10 cellular contexts compared by ENCODE assay signal in genomic region chr6:11233936-11234573, GRCh38. TPM values are rescaled to one million over a fixed set of nuclear protein-coding genes. Genes with fewer than 3 reads are reported as not detected.
DNase-seq lines count a peak whose midpoint lies in the region; ATAC-seq and TF ChIP-seq lines count a peak whose summit lies in the region.
"Had no signal": no experiment of that assay in that cellular context is flagged by ENCODE, and none has a peak within 500 bp of the region (broad histone marks: within the 10 kb centered on the region; RNA-seq: fewer than 3 reads in every experiment).

No MANE protein-coding gene starts in this region.

- peaks cover 22% of the 10 kb centered on the region for H3K79me2 ChIP-seq in mammary epithelial cell (ENCODE audit: insufficient read depth, low read length)

- H3K36me3 ChIP-seq in CD8-positive, alpha-beta T cell (ENCODE audit: insufficient read depth, low read length): no peaks in the 10 kb centered on the region
- H3K36me3 ChIP-seq in mammary epithelial cell (ENCODE audit: insufficient read depth, low read length): no peaks in the 10 kb centered on the region

- ATAC-seq in CD8-positive, alpha-beta T cell: no peak
- no peak for ATAC-seq in HG03045 (IDR thresholded peaks at IDR 0.05; ENCODE audit: unreplicated experiment)

- H3K27ac ChIP-seq in CD8-positive, alpha-beta T cell (ENCODE audit: low read depth, low read length): no peak overlapping the region
- peak overlapping the region; percentile 97 for H3K27ac ChIP-seq in mammary epithelial cell (ENCODE audit: insufficient read depth, low read depth, low read length)

- H3K4me3 Mint-ChIP-seq in CD8-positive, alpha-beta T cell: peak overlapping the region; percentile 46
- H3K4me3 Mint-ChIP-seq in osteocyte (ENCODE audit: unreplicated experiment): no peak overlapping the region

- peaks cover 61% of the 10 kb centered on the region for H3K4me1 Mint-ChIP-seq in CD8-positive, alpha-beta T cell (ENCODE audit: low read depth)
- peaks cover 40% of the 10 kb centered on the region for H3K4me1 Mint-ChIP-seq in osteocyte (ENCODE audit: unreplicated experiment)

- H3K9me3 Mint-ChIP-seq in CD8-positive, alpha-beta T cell: no peaks in the 10 kb centered on the region
- H3K9me3 Mint-ChIP-seq in osteocyte (ENCODE audit: unreplicated experiment): no peaks in the 10 kb centered on the region

- no peak for TF ChIP-seq CTCF in CD8-positive, alpha-beta T cell (IDR thresholded peaks at IDR 0.05)
- TF ChIP-seq CTCF in mammary epithelial cell (conservative IDR thresholded peaks at IDR 0.05 in 1 of 2, IDR thresholded peaks at IDR 0.05 in 1 of 2; ENCODE audit: extremely low read depth in 1 of 2, insufficient read depth in 1 of 2, low read depth in 1 of 2, low read length in 2 of 2) (no peak), osteocyte (IDR thresholded peaks at IDR 0.05) (no peak)

- no peaks in the 10 kb centered on the region for H3K27me3 ChIP-seq in CD8-positive, alpha-beta T cell (ENCODE audit: insufficient read depth, low read length)
- no peaks in the 10 kb centered on the region for H3K27me3 ChIP-seq in mammary epithelial cell (ENCODE audit: insufficient read depth, low read length)

- peaks cover 11% of the 10 kb centered on the region for H3K36me3 Mint-ChIP-seq in CD8-positive, alpha-beta T cell
- no peaks in the 10 kb centered on the region for H3K36me3 Mint-ChIP-seq in osteocyte (ENCODE audit: unreplicated experiment)

- peak overlapping the region; percentile 85 for H3K4me2 ChIP-seq in mammary epithelial cell (ENCODE audit: insufficient read depth, low read depth, low read length)

- peak overlapping the region; percentile 95 for H3K9ac ChIP-seq in mammary epithelial cell (ENCODE audit: insufficient read depth, low read length)

- H3K4me3 ChIP-seq in CD8-positive, alpha-beta T cell (ENCODE audit: low read depth, low read length): no peak overlapping the region
- no peak overlapping the region for H3K4me3 ChIP-seq in mammary epithelial cell (replicated peaks in 1 of 3; ENCODE audit: insufficient read depth in 1 of 3, low read depth in 2 of 3, low read length in 3 of 3)
- H3K4me3 ChIP-seq: mucosa of descending colon had no signal

- peak overlapping the region; percentile 99 for H3K27ac Mint-ChIP-seq in CD8-positive, alpha-beta T cell
- peak overlapping the region; percentile 98 for H3K27ac Mint-ChIP-seq in osteocyte (ENCODE audit: unreplicated experiment)

- no peaks in the 10 kb centered on the region for H3K27me3 Mint-ChIP-seq in CD8-positive, alpha-beta T cell (ENCODE audit: low read depth)
- no peaks in the 10 kb centered on the region for H3K27me3 Mint-ChIP-seq in osteocyte (ENCODE audit: unreplicated experiment)

- CTCF ChIA-PET in CD8-positive, alpha-beta T cell (lab: Charles Lee): interaction anchor here (1.0 to 2.5 kb wide), 2 partner anchors 9 to 14 kb away, joined by 4 to 8 read pairs; no protein-coding TSS in a partner anchor
- CTCF ChIA-PET in mammary epithelial cell (lab: Charles Lee; ENCODE audit: low non-redundant PET): no interaction called here

- POLR2A ChIA-PET in CD8-positive, alpha-beta T cell (lab: Charles Lee): interaction anchor here (0.6 to 1.9 kb wide), 2 partner anchors 10 to 113 kb away, joined by 3 to 6 read pairs; no protein-coding TSS in a partner anchor

- DNase-seq in CD8-positive, alpha-beta T cell: no peak
- DNase-seq in NOMO-1 treated with DMSO at 0.1 percent for 48 hours (lab: John Stamatoyannopoulos, UW; ENCODE audit: unreplicated experiment) (peak; percentile 68), mammary epithelial cell (peak; percentile 44), osteocyte (ENCODE audit: extremely low spot score, unreplicated experiment) (no peak), NCI-H748 treated with DMSO at 0.1 percent for 48 hours (lab: John Stamatoyannopoulos, UW) (no peak), NCI-H128 (lab: John Stamatoyannopoulos, UW; ENCODE audit: unreplicated experiment) (no peak), AG20443 (ENCODE audit: low spot score) (no peak)
- DNase-seq: stimulated activated CD4-positive, alpha-beta T cell treated with anti-CD3 and anti-CD28 coated beads, Interleukin-2, amount 100 ng/mL, for 24 hours had no signal

- peaks cover 25% of the 10 kb centered on the region for H3K4me1 ChIP-seq in CD8-positive, alpha-beta T cell (ENCODE audit: insufficient read depth, low read length)
- H3K4me1 ChIP-seq in mammary epithelial cell (ENCODE audit: insufficient read depth, low read length): peaks cover 36% of the 10 kb centered on the region

- 11% methylated on average over 5 of the region's 5 CpGs for WGBS in mammary epithelial cell (ENCODE audit: low coverage, missing lambda C conversion rate)

- H2AFZ ChIP-seq in mammary epithelial cell (ENCODE audit: low read depth, low read length): peak overlapping the region; percentile 80

- H3K9me3 ChIP-seq in CD8-positive, alpha-beta T cell (ENCODE audit: low read length): no peaks in the 10 kb centered on the region
- H3K9me3 ChIP-seq in mammary epithelial cell (replicated peaks; ENCODE audit: insufficient read depth, low read length): no peaks in the 10 kb centered on the region
- H3K9me3 ChIP-seq: mucosa of descending colon had no signal

- no TSS peak for BruUV-seq in mammary epithelial cell (replicated peaks; lab: Mats Ljungman, UMichigan)

- dilution Hi-C loops in mammary epithelial cell (cut with HindIII; ENCODE audit: low sequenced_read_pairs): loop anchor here (5.0 kb wide), 1 partner anchor 92 kb away; no protein-coding TSS in a partner anchor

- H4K20me1 ChIP-seq in mammary epithelial cell (ENCODE audit: insufficient read depth, low read length): no peaks in the 10 kb centered on the region

- in situ Hi-C loops in mammary epithelial cell (cut with MboI; ENCODE audit: low sequenced_read_pairs in 2 of 2): loop anchor here in 1 of 2 donors (5.0 kb wide), 1 partner anchor 83 kb away; no protein-coding TSS in a partner anchor

- intact Hi-C loops in CD8-positive, alpha-beta T cell (cut with DNase I, micrococcal nuclease): loop anchor here (2.0 to 10.0 kb wide), 8 partner anchors 37 to 781 kb away; partner anchors contain the start of genes HIVEP1 (in 2 of the 2), C6orf52 (in 1 of the 2), PAK1IP1 (in 1 of the 2) and TMEM170B (in 1 of the 2)
- intact Hi-C loops in mammary epithelial cell (cut with micrococcal nuclease): loop anchor here (2.0 to 5.0 kb wide), 4 partner anchors 27 to 282 kb away; partner anchors contain the start of gene SMIM13

RNA-seq across cellular contexts. Expression of gene NEDD9, which starts 1.6 kb away (rescaled TPM):
- total RNA-seq in CD8-positive, alpha-beta T cell: 10 to 100 TPM; 41.2 to 44.2 TPM
- 10 to 100 TPM in 1 of 2 donors, 1 to 10 TPM in 1; 7.8 to 69.7 TPM for total RNA-seq in mammary epithelial cell
- polyA plus RNA-seq in mammary epithelial cell: 4.8 TPM
- 3.5 TPM for polyA minus RNA-seq in mammary epithelial cell
- 8.8 and 10.3 TPM in 2 replicates for total RNA-seq in osteocyte

Comparison
In these comparisons a context has a peak if more than half of its experiments do, and no peak if none do; other contexts are left out.
1. DNase-seq: peak in NOMO-1 treated with DMSO at 0.1 percent for 48 hours (single experiment) and mammary epithelial cell (single experiment); none in CD8-positive, alpha-beta T cell (0 of 7), osteocyte (single experiment), NCI-H748 treated with DMSO at 0.1 percent for 48 hours (single experiment), NCI-H128 (single experiment) and AG20443 (single experiment).